7 cellular contexts compared by ENCODE assay signal in genomic region chr15:64645995-64646394, GRCh38.
"Had no signal": no experiment of that assay in that cellular context is flagged by ENCODE, and none has a peak within 500 bp of the region (broad histone marks: within the 10 kb centered on the region; RNA-seq: fewer than 3 reads in every experiment).

No MANE protein-coding gene starts in this region.

- H3K4me3 ChIP-seq: GM23248, HAP-1 had no signal

- H3K4me1 ChIP-seq: HAP-1 had no signal

- H3K9me3 ChIP-seq: HAP-1 had no signal

- ATAC-seq: HCT116 had no signal

- H3K27ac ChIP-seq: GM23248 had no signal

- FAIRE-seq: HTR-8/SVneo had no signal

- H3K36me3 ChIP-seq: HAP-1 had no signal

- H2AFZ ChIP-seq: GM23248 had no signal

- DNase-seq: GM23248, GOT3, H7, IMR-90 had no signal

- H3K9ac ChIP-seq: GM23248 had no signal
